Comparison of ENCODE assay signal across 10 cellular contexts in the genomic region with DNA sequence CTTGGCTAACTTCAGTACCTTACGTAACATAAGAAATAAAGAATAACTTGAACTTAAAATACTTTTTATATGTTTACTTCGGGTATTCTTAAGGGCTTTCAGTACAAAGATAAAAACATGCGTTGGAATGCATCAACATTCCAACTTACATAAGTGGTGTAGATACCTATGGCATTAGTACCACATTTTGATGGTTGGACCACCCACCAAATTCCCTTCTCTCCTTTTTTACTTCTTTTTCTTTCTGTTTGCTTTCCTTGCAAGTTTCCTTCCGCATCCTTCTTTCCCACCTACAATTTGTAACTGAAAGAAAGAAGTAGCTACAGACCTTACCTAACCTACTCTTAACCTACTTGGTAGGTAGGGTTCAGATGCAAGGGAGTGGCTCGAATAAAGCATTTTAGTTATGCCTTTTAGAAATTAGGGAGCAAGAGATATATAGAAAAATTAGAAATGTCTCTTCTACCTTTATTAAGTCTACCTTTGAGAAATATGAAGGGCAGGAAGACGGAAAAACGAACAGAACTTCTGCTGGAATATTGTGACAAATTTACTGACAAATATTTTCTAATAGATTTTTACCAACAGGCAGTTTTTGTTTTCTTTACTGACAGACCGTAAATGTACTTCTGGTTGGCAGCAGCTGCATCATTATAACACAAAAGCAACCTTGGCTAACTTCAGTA. TPM values are rescaled to one million over a fixed set of nuclear protein-coding genes. Genes with fewer than 3 reads are reported as not detected.
DNase-seq lines count a peak whose midpoint lies in the region; ATAC-seq and TF ChIP-seq lines count a peak whose summit lies in the region.
"Had no signal": no experiment of that assay in that cellular context is flagged by ENCODE, and none has a peak within 500 bp of the region (broad histone marks: within the 10 kb centered on the region; RNA-seq: fewer than 3 reads in every experiment).

No MANE protein-coding gene starts in this region.

- no peak overlapping the region for H3K9ac ChIP-seq in DND-41 (ENCODE audit: low read depth, low read length)
- H3K9ac ChIP-seq in rectal smooth muscle tissue (ENCODE audit: low read length) = no peak overlapping the region

- H4K20me1 ChIP-seq in DND-41 (ENCODE audit: insufficient read depth, low read length) = peaks cover 16% of the 10 kb centered on the region; the same call in 1 of the 2 replicates

- POLR2A ChIA-PET in T-cell (lab: Charles Lee) = no interaction called here

- H3K36me3 Mint-ChIP-seq in T-cell = no peaks in the 10 kb centered on the region

- no peaks in the 10 kb centered on the region for H3K27me3 Mint-ChIP-seq in T-cell

- H3K4me3 Mint-ChIP-seq in T-cell = peak overlapping the region in 2 of 3 donors; percentile 22 to 99

- TF ChIP-seq CTCF in DND-41 (IDR thresholded peaks at IDR 0.05; ENCODE audit: borderline replicate concordance, extremely low read depth, low read length, poor library complexity, severe bottlenecking) (no peak), fibroblast of villous mesenchyme (IDR thresholded peaks at IDR 0.05; ENCODE audit: insufficient read depth, low read depth, low read length) (no peak)

- no peak for ATAC-seq in DND-41 (ENCODE audit: insufficient read depth, low read depth)
- ATAC-seq in T-cell (replicated peaks in 1 of 4) = no peak
- no peak for ATAC-seq in HG02571 (IDR thresholded peaks at IDR 0.05; ENCODE audit: unreplicated experiment)
- ATAC-seq in GM18870 (IDR thresholded peaks at IDR 0.05; ENCODE audit: unreplicated experiment) = no peak

- H3K27ac Mint-ChIP-seq in T-cell = no peak overlapping the region

- H3K9me3 Mint-ChIP-seq in T-cell = no peaks in the 10 kb centered on the region

- H3K27ac ChIP-seq in DND-41 (ENCODE audit: low read length) (no peak overlapping the region), rectal smooth muscle tissue (ENCODE audit: low read depth, low read length) (peak overlapping the region; percentile 97)

- H3K4me3 ChIP-seq in DND-41 (ENCODE audit: low read depth in 1 of 2, low read length in 2 of 2) (no peak overlapping the region), fibroblast of villous mesenchyme (ENCODE audit: low read depth, low read length) (peak overlapping the region; percentile 85), rectal smooth muscle tissue (ENCODE audit: low read length) (peak overlapping the region; percentile 82)

- H3K27me3 ChIP-seq in DND-41 (ENCODE audit: insufficient read depth, low read length, poor library complexity) = peaks cover 4% of the 10 kb centered on the region
- no peaks in the 10 kb centered on the region for H3K27me3 ChIP-seq in rectal smooth muscle tissue (ENCODE audit: control insufficient read depth, insufficient read depth, low read length)

- no peaks in the 10 kb centered on the region for H3K9me3 ChIP-seq in DND-41 (ENCODE audit: insufficient read depth, low read length, severe bottlenecking)

- CTCF ChIA-PET in T-cell (lab: Charles Lee) = interaction anchor here (2.1 to 3.4 kb wide), 2 partner anchors 178 kb away, joined by 7 to 59 read pairs; no protein-coding TSS in a partner anchor

- H3K4me2 ChIP-seq in DND-41 (ENCODE audit: insufficient read depth, low read length) = peak overlapping the region; percentile 86; the same call in 1 of the 2 replicates

- peaks cover 28% of the 10 kb centered on the region for H3K79me2 ChIP-seq in DND-41 (ENCODE audit: insufficient read depth, low read length)

- peaks cover 27 to 34% (median 29%) of the 10 kb centered on the region in 3 donors for H3K4me1 Mint-ChIP-seq in T-cell

- H3K36me3 ChIP-seq in DND-41 (ENCODE audit: insufficient read depth, low read length) (no peaks in the 10 kb centered on the region; the same call in 1 of the 2 replicates), rectal smooth muscle tissue (ENCODE audit: control insufficient read depth, insufficient read depth, low read length) (no peaks in the 10 kb centered on the region)

- H2AFZ ChIP-seq in DND-41 (ENCODE audit: low read depth, low read length) = no peak overlapping the region

- peaks cover 33% of the 10 kb centered on the region for H3K4me1 ChIP-seq in DND-41 (ENCODE audit: insufficient read depth, low read length)
- H3K4me1 ChIP-seq in rectal smooth muscle tissue (ENCODE audit: control insufficient read depth, insufficient read depth, low read length) = peaks cover 15% of the 10 kb centered on the region

- no peak for DNase-seq in DND-41
- DNase-seq in T-cell = no peak
- DNase-seq in fibroblast of villous mesenchyme (ENCODE audit: low read depth) = peak; percentile 19
- no peak for DNase-seq in activated CD4-positive, alpha-beta T cell treated with anti-CD3 and anti-CD28 coated beads for 4 hours
- no peak for DNase-seq in stimulated activated CD4-positive, alpha-beta T cell treated with anti-CD3 and anti-CD28 coated beads, Interleukin-12 subunit alpha, Interleukin-12 subunit beta, amount 100 ng/mL, for 4 hours
- DNase-seq: NCI-H1436, T1000 had no signal

RNA-seq across cellular contexts. Expression of gene ARHGAP5, which starts 2.1 kb away (rescaled TPM):
- total RNA-seq in T-cell (10 to 100 TPM; 43.1 to 69.3 (median 60.9) TPM), fibroblast of villous mesenchyme (89.9 and 166 TPM in 2 replicates)

Comparison
In these comparisons a context has a peak if more than half of its experiments do, and no peak if none do; other contexts are left out.
1. H3K4me3 ChIP-seq: peak in fibroblast of villous mesenchyme (single experiment) and rectal smooth muscle tissue (single experiment); none in DND-41 (0 of 2).